ENCODE assay signal across 2 cellular contexts in genomic region chr17:44374306-44375195, GRCh38.
TF ChIP-seq lines count a peak whose summit lies in the region.

No MANE protein-coding gene starts in this region.

TF ChIP-seq in HEK293, 187 proteins besides CTCF, POLR2A, EP300 and RAD21:
- TF ChIP-seq SP2 (tag by site-specific recombination; IDR thresholded peaks at IDR 0.05) (peak; percentile 40; the same call in 1 of the 2 replicates), ZNF555 (tag by site-specific recombination; conservative IDR thresholded peaks at IDR 0.05) (no peak), ZNF571 (tag by site-specific recombination; IDR thresholded peaks at IDR 0.05) (no peak), KLF1 (tag by site-specific recombination; IDR thresholded peaks at IDR 0.05) (peak; percentile 84), EGR2 (tag by site-specific recombination; IDR thresholded peaks at IDR 0.05; ENCODE audit: low read depth) (peak; percentile 49; the same call in 1 of the 2 replicates), ZFHX2 (tag by site-specific recombination; conservative IDR thresholded peaks at IDR 0.05) (peak; percentile 62)

TF ChIP-seq in K562, 482 proteins besides CTCF, POLR2A, EP300 and RAD21:
- no peak for TF ChIP-seq ZKSCAN3 (CRISPR knock-in tag; IDR thresholded peaks at IDR 0.05)
- peak in 1 of 2 experiments; percentile 15 for TF ChIP-seq E2F6 (IDR thresholded peaks at IDR 0.05; ENCODE audit: borderline replicate concordance in 1 of 2, extremely low read depth in 1 of 2, insufficient read depth in 1 of 2, insufficient read length in 1 of 2, low read depth in 1 of 2, low read length in 1 of 2, poor library complexity in 1 of 2, severe bottlenecking in 1 of 2)
- TF ChIP-seq FOSL1 (tag; conservative IDR thresholded peaks at IDR 0.05) = no peak
- peak; percentile 38; the same call in 1 of the 2 replicates for TF ChIP-seq RBFOX2 (IDR thresholded peaks at IDR 0.05; ENCODE audit: low read depth, low read length)
- TF ChIP-seq ASH1L (IDR thresholded peaks at IDR 0.05; ENCODE audit: borderline replicate concordance, low read depth, partially characterized antibody) = no peak
- TF ChIP-seq ID3 (CRISPR knock-in tag; IDR thresholded peaks at IDR 0.05) = no peak
- TF ChIP-seq ID3 (tag; IDR thresholded peaks at IDR 0.05) = no peak
- TF ChIP-seq RUNX1 (IDR thresholded peaks at IDR 0.05; ENCODE audit: low read depth) = no peak
- no peak for TF ChIP-seq SUPT5H (IDR thresholded peaks at IDR 0.05)
- no peak for TF ChIP-seq SRSF3 (IDR thresholded peaks at IDR 0.05; ENCODE audit: insufficient read depth, low read length)
- TF ChIP-seq ARHGAP35 (IDR thresholded peaks at IDR 0.05; ENCODE audit: partially characterized antibody) = no peak
- TF ChIP-seq SREBF1 (IDR thresholded peaks at IDR 0.05; ENCODE audit: borderline replicate concordance, low read depth, low read length) = no peak
- no peak for TF ChIP-seq MTA3 (IDR thresholded peaks at IDR 0.05; ENCODE audit: borderline replicate concordance)
